In genomic region chr18:46211816-46212215, GRCh38 we compare ENCODE assay signal across 10 cellular contexts.
DNase-seq lines count a peak whose midpoint lies in the region; ATAC-seq, FAIRE-seq and TF ChIP-seq lines count a peak whose summit lies in the region.
"Had no signal": no experiment of that assay in that cellular context is flagged by ENCODE, and none has a peak within 500 bp of the region (broad histone marks: within the 10 kb centered on the region; RNA-seq: fewer than 3 reads in every experiment).

No MANE protein-coding gene starts in this region.

- H3K9me3 Mint-ChIP-seq in CD14-positive monocyte (no peaks in the 10 kb centered on the region), neural progenitor cell (no peaks in the 10 kb centered on the region)
- H3K9me3 Mint-ChIP-seq in T-helper 2 cell treated with Interferon-gamma antibody and Interleukin-4, amounts not matched to agents 5 μg/mL and 100 μg/mL, for 36 hours: no peaks in the 10 kb centered on the region

- TF ChIP-seq POLR2A in H54 (IDR thresholded peaks at IDR 0.05; ENCODE audit: low read depth, low read length): no peak

- DNase-seq in CD14-positive monocyte (ENCODE audit: low spot score) (no peak), H54 (ENCODE audit: insufficient read length, low spot score) (peak; percentile 14), fibroblast of villous mesenchyme (ENCODE audit: low read depth) (peak; percentile 37), neural progenitor cell (ENCODE audit: low spot score) (no peak), trophoblast cell (no peak), left lung (no peak)
- DNase-seq in T-helper 2 cell treated with Interferon-gamma antibody and Interleukin-4, amounts not matched to agents 5 μg/mL and 100 μg/mL, for 36 hours (ENCODE audit: low spot score): no peak
- DNase-seq: DMS79 treated with DMSO at 0.1 percent for 48 hours, MG63 had no signal

- H3K27ac Mint-ChIP-seq in CD14-positive monocyte: peak overlapping the region in 4 of 7 donors; percentile 11 to 56 (median 30)
- H3K27ac Mint-ChIP-seq in T-helper 2 cell treated with Interferon-gamma antibody and Interleukin-4, amounts not matched to agents 5 μg/mL and 100 μg/mL, for 36 hours: peak overlapping the region; percentile 92
- no peak overlapping the region for H3K27ac Mint-ChIP-seq in neural progenitor cell

- peaks cover 41% of the 10 kb centered on the region for H4K20me1 ChIP-seq in neural progenitor cell (ENCODE audit: low read depth)

- H3F3A ChIP-seq in neural progenitor cell (ENCODE audit: low read depth): no peaks in the 10 kb centered on the region

- H2AK5ac ChIP-seq in trophoblast cell (ENCODE audit: low read length): no peak overlapping the region

- no peaks in the 10 kb centered on the region for H3K4me1 ChIP-seq in neural progenitor cell
- no peaks in the 10 kb centered on the region for H3K4me1 ChIP-seq in trophoblast cell (ENCODE audit: control insufficient read depth in 1 of 2, insufficient read depth in 2 of 2, low read length in 2 of 2)
- peaks cover 0 to 16% of the 10 kb centered on the region in 2 donors for H3K4me1 ChIP-seq in left lung

- H2BK12ac ChIP-seq in trophoblast cell (ENCODE audit: low read length): no peak overlapping the region

- H3K36me3 ChIP-seq in neural progenitor cell (no peaks in the 10 kb centered on the region), trophoblast cell (ENCODE audit: control insufficient read depth in 1 of 2, insufficient read depth in 2 of 2, low read length in 2 of 2) (peaks cover 4 to 5% of the 10 kb centered on the region in 2 experiments), left lung (peaks cover 0 to 13% of the 10 kb centered on the region in 2 donors)

- no peak overlapping the region for H3K4me3 ChIP-seq in fibroblast of villous mesenchyme (ENCODE audit: low read depth, low read length)
- H3K4me3 ChIP-seq in neural progenitor cell: no peak overlapping the region
- no peak overlapping the region for H3K4me3 ChIP-seq in trophoblast cell (ENCODE audit: low read depth, low read length)
- H3K4me3 ChIP-seq in left lung: no peak overlapping the region
- H3K4me3 ChIP-seq: MG63 had no signal

- no peak overlapping the region for H3K18ac ChIP-seq in trophoblast cell (ENCODE audit: low read length)

- H3K27ac ChIP-seq in neural progenitor cell (no peak overlapping the region), trophoblast cell (ENCODE audit: low read depth, low read length) (no peak overlapping the region), left lung (no peak overlapping the region)

- H3K9me3 ChIP-seq in neural progenitor cell (ENCODE audit: low read depth) (no peaks in the 10 kb centered on the region), trophoblast cell (ENCODE audit: insufficient read depth, low read depth, low read length) (no peaks in the 10 kb centered on the region), left lung (no peaks in the 10 kb centered on the region)
- H3K9me3 ChIP-seq: MG63 had no signal

- H3K4me3 Mint-ChIP-seq in CD14-positive monocyte (peak overlapping the region in 1 of 2 donors; percentile 23), neural progenitor cell (no peak overlapping the region)
- peak overlapping the region; percentile 79 for H3K4me3 Mint-ChIP-seq in T-helper 2 cell treated with Interferon-gamma antibody and Interleukin-4, amounts not matched to agents 5 μg/mL and 100 μg/mL, for 36 hours

- no peak for TF ChIP-seq CTCF in CD14-positive monocyte (IDR thresholded peaks at IDR 0.05)
- TF ChIP-seq CTCF in fibroblast of villous mesenchyme (IDR thresholded peaks at IDR 0.05; ENCODE audit: insufficient read depth, low read depth, low read length): no peak
- TF ChIP-seq CTCF in neural progenitor cell (IDR thresholded peaks at IDR 0.05): no peak
- TF ChIP-seq CTCF in left lung (IDR thresholded peaks at IDR 0.05): no peak

- peaks cover 35% of the 10 kb centered on the region for H3K4me1 Mint-ChIP-seq in CD14-positive monocyte
- H3K4me1 Mint-ChIP-seq in T-helper 2 cell treated with Interferon-gamma antibody and Interleukin-4, amounts not matched to agents 5 μg/mL and 100 μg/mL, for 36 hours (ENCODE audit: low read depth): peaks cover 55% of the 10 kb centered on the region
- no peaks in the 10 kb centered on the region for H3K4me1 Mint-ChIP-seq in neural progenitor cell

- H4K12ac ChIP-seq in trophoblast cell (ENCODE audit: low read depth, low read length): no peak overlapping the region

- H3K4me2 ChIP-seq in neural progenitor cell: no peak overlapping the region
- H3K4me2 ChIP-seq in trophoblast cell (ENCODE audit: low read length): no peak overlapping the region

- no peak overlapping the region for H3K14ac ChIP-seq in trophoblast cell (ENCODE audit: low read length)

- H3K27me3 Mint-ChIP-seq in CD14-positive monocyte (ENCODE audit: low read depth in 3 of 3): no peaks in the 10 kb centered on the region
- no peaks in the 10 kb centered on the region for H3K27me3 Mint-ChIP-seq in T-helper 2 cell treated with Interferon-gamma antibody and Interleukin-4, amounts not matched to agents 5 μg/mL and 100 μg/mL, for 36 hours (ENCODE audit: low read depth)
- no peaks in the 10 kb centered on the region for H3K27me3 Mint-ChIP-seq in neural progenitor cell (ENCODE audit: insufficient read depth, low read depth)

- no peak overlapping the region for H2BK120ac ChIP-seq in trophoblast cell (ENCODE audit: insufficient read depth, low read length, poor library complexity)

- no peak overlapping the region for H2BK5ac ChIP-seq in trophoblast cell (ENCODE audit: low read depth, low read length, poor library complexity)

- no peak overlapping the region for H4K8ac ChIP-seq in trophoblast cell (ENCODE audit: low read depth, low read length)

- FAIRE-seq in H54 (lab: Jason Lieb, UNC): no peak

- H2AFZ ChIP-seq in neural progenitor cell (replicated peaks) (no peak overlapping the region), trophoblast cell (ENCODE audit: insufficient read depth, low read length, poor library complexity) (no peak overlapping the region)

- no peaks in the 10 kb centered on the region for H3K27me3 ChIP-seq in neural progenitor cell
- no peaks in the 10 kb centered on the region for H3K27me3 ChIP-seq in trophoblast cell (ENCODE audit: insufficient read depth, low read length)
- H3K27me3 ChIP-seq in left lung: no peaks in the 10 kb centered on the region
- H3K27me3 ChIP-seq: MG63 had no signal

- no peaks in the 10 kb centered on the region for H3K79me1 ChIP-seq in trophoblast cell (ENCODE audit: low read length)

- H4K91ac ChIP-seq in trophoblast cell (ENCODE audit: low read depth, low read length): no peak overlapping the region

- H3K4ac ChIP-seq in trophoblast cell (ENCODE audit: low read depth, low read length): no peak overlapping the region

- intact Hi-C loops in CD14-positive monocyte (cut with micrococcal nuclease) (loop anchor here in 1 of 2 donors (5.0 kb wide), 1 partner anchor 40 kb away; a partner anchor contains a TSS), left lung (cut with DNase I) (no loop called here)

- H3K36me3 Mint-ChIP-seq in CD14-positive monocyte (peaks cover 16 to 25% of the 10 kb centered on the region in 2 donors), neural progenitor cell (peaks cover 14% of the 10 kb centered on the region)
- H3K36me3 Mint-ChIP-seq in T-helper 2 cell treated with Interferon-gamma antibody and Interleukin-4, amounts not matched to agents 5 μg/mL and 100 μg/mL, for 36 hours (ENCODE audit: low read depth): peaks cover 24% of the 10 kb centered on the region

- H3K79me2 ChIP-seq in neural progenitor cell (ENCODE audit: low read depth) (peaks cover 66% of the 10 kb centered on the region), trophoblast cell (ENCODE audit: control insufficient read depth, insufficient read depth, low read length, poor library complexity) (no peaks in the 10 kb centered on the region)

- H3K9ac ChIP-seq in neural progenitor cell (no peak overlapping the region), trophoblast cell (ENCODE audit: low read length) (no peak overlapping the region)

- H3K23ac ChIP-seq in trophoblast cell (ENCODE audit: low read length): no peak overlapping the region

- no CpG with 5 or more reads among the region's 1 CpG for WGBS in trophoblast cell (ENCODE audit: extremely low coverage, insufficient coverage, insufficient read length)

- ATAC-seq in left lung: no peak
- ATAC-seq in HG03280 (IDR thresholded peaks at IDR 0.05; ENCODE audit: unreplicated experiment): no peak

Comparison
In these comparisons a context has a peak if more than half of its experiments do, and no peak if none do; other contexts are left out.
1. DNase-seq: peak in H54 (single experiment) and fibroblast of villous mesenchyme (single experiment); none in CD14-positive monocyte (single experiment), T-helper 2 cell treated with Interferon-gamma antibody and Interleukin-4, amounts not matched to agents 5 μg/mL and 100 μg/mL, for 36 hours (single experiment), neural progenitor cell (single experiment), trophoblast cell (0 of 2) and left lung (0 of 2).